14 cellular contexts compared by ENCODE assay signal in the genomic region with DNA sequence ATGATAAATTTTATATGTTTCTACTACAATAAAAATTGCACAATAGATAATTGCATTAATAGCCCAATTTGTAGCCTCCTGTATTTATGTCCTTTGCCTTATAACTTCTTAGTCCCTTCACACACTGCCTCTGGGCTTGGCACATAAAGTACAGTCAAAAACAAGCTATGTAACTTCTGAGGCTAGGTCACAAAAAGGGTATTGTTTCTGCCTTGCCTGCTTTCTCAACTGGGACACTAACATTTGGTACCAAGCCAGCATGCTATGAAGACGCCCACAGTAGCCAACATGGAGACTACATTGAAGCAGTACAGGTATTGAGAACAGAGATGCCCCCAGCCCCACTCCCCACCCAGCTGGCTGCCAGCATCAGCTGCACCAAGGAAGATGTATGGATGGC. TPM values are rescaled to one million over a fixed set of nuclear protein-coding genes. Genes with fewer than 3 reads are reported as not detected.
"Had no signal": no experiment of that assay in that cellular context is flagged by ENCODE, and none has a peak within 500 bp of the region (broad histone marks: within the 10 kb centered on the region; RNA-seq: fewer than 3 reads in every experiment).

No MANE protein-coding gene starts in this region.

- H3K36me3 ChIP-seq: SJSA1, upper lobe of right lung had no signal

- H3K27me3 ChIP-seq: SJSA1, upper lobe of right lung had no signal

- H3K4me3 Mint-ChIP-seq: activated naive CD8-positive, alpha-beta T cell treated with anti-CD3 and anti-CD28 coated beads, Interleukin-2, amount 50 U/mL, for 24 hours; effector memory CD8-positive, alpha-beta T cell had no signal

- H3K27ac ChIP-seq: SJSA1, upper lobe of right lung had no signal

- H3K4me1 ChIP-seq: upper lobe of right lung had no signal

- H3K4me3 ChIP-seq: SJSA1, upper lobe of right lung had no signal

- H3K27me3 Mint-ChIP-seq: activated naive CD8-positive, alpha-beta T cell treated with anti-CD3 and anti-CD28 coated beads, Interleukin-2, amount 50 U/mL, for 24 hours had no signal

- H3K27ac Mint-ChIP-seq: activated naive CD8-positive, alpha-beta T cell treated with anti-CD3 and anti-CD28 coated beads, Interleukin-2, amount 50 U/mL, for 24 hours; effector memory CD8-positive, alpha-beta T cell had no signal

- DNase-seq: activated CD4-positive, alpha-beta T cell treated with anti-CD3 and anti-CD28 coated beads for 4 hours; activated naive CD4-positive, alpha-beta T cell treated with Interleukin-2 at 50 U/mL for 16 hours; activated naive CD8-positive, alpha-beta T cell treated with anti-CD3 and anti-CD28 coated beads, Interleukin-2, amount 50 U/mL, for 24 hours; cortex of kidney; effector memory CD8-positive, alpha-beta T cell; erythroblast; left cardiac atrium; retina; T1000; upper lobe of right lung had no signal

- ATAC-seq: activated naive CD8-positive, alpha-beta T cell treated with anti-CD3 and anti-CD28 coated beads, Interleukin-2, amount 50 U/mL, for 24 hours; effector memory CD8-positive, alpha-beta T cell; left cardiac atrium; upper lobe of right lung had no signal

- H3K9me3 Mint-ChIP-seq: activated naive CD8-positive, alpha-beta T cell treated with anti-CD3 and anti-CD28 coated beads, Interleukin-2, amount 50 U/mL, for 24 hours; effector memory CD8-positive, alpha-beta T cell had no signal

- H3K9me3 ChIP-seq: SJSA1, upper lobe of right lung had no signal

- H3K4me1 Mint-ChIP-seq: activated naive CD8-positive, alpha-beta T cell treated with anti-CD3 and anti-CD28 coated beads, Interleukin-2, amount 50 U/mL, for 24 hours had no signal

RNA-seq across cellular contexts. Expression of gene SLC3A1, which starts 5.4 kb away (rescaled TPM):
- total RNA-seq: glomerular endothelial cell, lung microvascular endothelial cell, SJSA1, skeletal muscle tissue had no signal
